8 cellular contexts compared by ENCODE assay signal in the genomic region with DNA sequence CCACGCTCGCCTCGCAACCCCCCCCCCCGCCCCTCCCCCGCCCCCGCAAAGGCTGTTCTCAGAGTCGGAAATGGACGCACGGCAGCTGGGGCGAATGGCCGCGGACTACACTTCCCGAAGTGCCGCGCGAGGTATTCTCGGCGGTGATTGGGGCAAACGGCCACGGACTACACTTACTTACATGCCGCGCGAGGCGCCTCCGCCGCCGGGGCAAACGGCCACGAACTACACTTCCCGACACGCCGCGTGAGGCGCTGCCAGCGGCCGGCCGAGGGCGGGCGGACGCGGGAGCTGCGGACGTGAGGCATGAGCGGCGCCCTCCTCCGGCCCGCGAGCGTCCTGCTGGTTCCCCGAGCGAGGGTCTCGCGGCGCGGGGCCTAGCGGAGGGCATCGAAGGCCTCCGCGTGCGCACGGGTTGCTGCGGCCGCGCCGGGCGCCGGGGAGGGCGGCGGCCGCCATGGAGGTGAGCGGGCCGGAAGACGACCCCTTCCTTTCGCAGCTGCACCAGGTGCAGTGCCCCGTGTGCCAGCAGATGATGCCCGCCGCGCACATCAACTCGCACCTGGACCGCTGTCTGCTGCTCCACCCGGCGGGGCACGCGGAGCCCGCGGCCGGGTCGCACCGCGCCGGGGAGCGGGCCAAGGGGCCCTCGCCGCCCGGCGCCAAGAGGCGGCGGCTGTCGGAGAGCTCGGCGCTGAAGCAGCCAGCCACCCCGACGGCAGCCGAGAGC. TPM values are rescaled to one million over a fixed set of nuclear protein-coding genes. Genes with fewer than 3 reads are reported as not detected.
A peak's percentile ranks its signal among the peaks of the same experiment; 100 is the strongest.
DNase-seq lines count a peak whose midpoint lies in the region; ATAC-seq, FAIRE-seq and TF ChIP-seq lines count a peak whose summit lies in the region.

Gene WRNIP1 (plus strand): TSS at position 228 of the 730 bp plus-strand sequence. CDS start 230 bp downstream, at position 458.

- peaks cover 9% of the 10 kb centered on the region for H3K4me1 Mint-ChIP-seq in Calu3 (ENCODE audit: low read depth, unreplicated experiment)

- FAIRE-seq in endothelial cell of umbilical vein (lab: Jason Lieb, UNC) = peak; percentile 80

- ATAC-seq in GM21515 (IDR thresholded peaks at IDR 0.05; ENCODE audit: unreplicated experiment) = peak; percentile 86

- H3K27me3 ChIP-seq in OCI-LY1 (ENCODE audit: insufficient read depth, low read length) (no peaks in the 10 kb centered on the region), endothelial cell of umbilical vein (ENCODE audit: control insufficient read depth in 2 of 2, insufficient read depth in 2 of 2, low read length in 2 of 2) (no peaks in the 10 kb centered on the region)

- POLR2A ChIA-PET in endothelial cell of umbilical vein (lab: Charles Lee) = interaction anchor here (0.6 to 1.5 kb wide), 4 partner anchors 18 to 980 kb away, joined by 3 to 8 read pairs (median 4); no protein-coding TSS in a partner anchor

- TF ChIP-seq POLR2A in endothelial cell of umbilical vein (IDR thresholded peaks at IDR 0.05; ENCODE audit: low read depth, low read length) = no peak

- no peaks in the 10 kb centered on the region for H3K27me3 Mint-ChIP-seq in Calu3 (ENCODE audit: unreplicated experiment)

- DNase-seq in Calu3 (peak; percentile 94), HuH-7 (ENCODE audit: low spot score) (peak; percentile 80), endothelial cell of umbilical vein (ENCODE audit: low read depth, low spot score) (peak; percentile 99), middle frontal gyrus (ENCODE audit: extremely low spot score, low spot score) (peak; percentile 99)
- peak; percentile 96 for DNase-seq in activated CD8-positive, alpha-beta memory T cell treated with anti-CD3 and anti-CD28 coated beads, Interleukin-2, amount 50 U/mL, for 48 hours
- DNase-seq in stimulated activated CD8-positive, alpha-beta memory T cell treated with anti-CD3 and anti-CD28 coated beads, Interleukin-2, amount 100 ng/mL, for 48 hours (ENCODE audit: low read depth in 2 of 2) = peak; percentile 93 to 94

- dilution Hi-C loops in endothelial cell of umbilical vein (cut with MboI; ENCODE audit: extremely low pct_ligation_motif_present, low sequenced_read_pairs) = no loop called here

- CTCF ChIA-PET in Calu3 (lab: Charles Lee) (interaction anchor here (0.6 kb wide), 2 partner anchors 75 to 1337 kb away, joined by 3 read pairs; no protein-coding TSS in a partner anchor), endothelial cell of umbilical vein (lab: Charles Lee) (interaction anchor here (0.9 to 6.7 kb wide), 10 partner anchors 8 to 1169 kb away, joined by 3 to 54 read pairs (median 6); partner anchors contain the start of genes MYLK4, SERPINB1 and SERPINB6)

- peaks cover 54% of the 10 kb centered on the region for H3K36me3 Mint-ChIP-seq in Calu3 (ENCODE audit: insufficient read depth, unreplicated experiment)

- peak within 1 kb of the TSS; percentile 1; the same call in 1 of the 2 replicates for H2AFZ ChIP-seq in OCI-LY1 (ENCODE audit: low read length)
- peak within 1 kb of the TSS; percentile 83 for H2AFZ ChIP-seq in endothelial cell of umbilical vein (ENCODE audit: low read depth, low read length)

- no peaks in the 10 kb centered on the region for H3K9me3 Mint-ChIP-seq in Calu3 (ENCODE audit: low read depth, unreplicated experiment)

- H3K4me2 ChIP-seq in OCI-LY1 (ENCODE audit: low read length) (peak within 1 kb of the TSS; percentile 89), endothelial cell of umbilical vein (ENCODE audit: insufficient read depth, low read length) (peak within 1 kb of the TSS; percentile 99)

- H3K4me3 Mint-ChIP-seq in Calu3 (ENCODE audit: low read depth, unreplicated experiment) = peak within 1 kb of the TSS; percentile 74

- H3K9me2 ChIP-seq in OCI-LY1 (ENCODE audit: low read depth, low read length) = no peaks in the 10 kb centered on the region

- H3K27ac Mint-ChIP-seq in Calu3 (ENCODE audit: unreplicated experiment) = peak within 1 kb of the TSS; percentile 74

- BruUV-seq in Calu3 (replicated peaks; lab: Mats Ljungman, UMichigan) (no TSS peak), endothelial cell of umbilical vein (replicated peaks; lab: Mats Ljungman, UMichigan) (no TSS peak)

- peak within 1 kb of the TSS; percentile 65 for H3K27ac ChIP-seq in OCI-LY1 (ENCODE audit: low read depth, low read length, poor library complexity, severe bottlenecking)
- peak within 1 kb of the TSS; percentile 79 for H3K27ac ChIP-seq in endothelial cell of umbilical vein (ENCODE audit: insufficient read depth, low read depth, low read length)

- H3K36me3 ChIP-seq in OCI-LY1 (ENCODE audit: insufficient read depth, low read length) = peaks cover 11% of the 10 kb centered on the region; the same call in 1 of the 2 replicates
- no peaks in the 10 kb centered on the region for H3K36me3 ChIP-seq in endothelial cell of umbilical vein (ENCODE audit: control insufficient read depth in 2 of 2, extremely low read depth in 1 of 2, insufficient read depth in 2 of 2, low read length in 2 of 2)

- H3F3A ChIP-seq in OCI-LY1 (ENCODE audit: insufficient read depth, low read length) = no peaks in the 10 kb centered on the region

- peak within 1 kb of the TSS; percentile 83 for H3K4me3 ChIP-seq in OCI-LY1 (ENCODE audit: low read depth, low read length, poor library complexity, severe bottlenecking)
- peak within 1 kb of the TSS; percentile 72 to 98 (median 97) for H3K4me3 ChIP-seq in endothelial cell of umbilical vein (replicated peaks in 1 of 3; ENCODE audit: insufficient read depth in 1 of 3, low read depth in 1 of 3, low read length in 3 of 3)

- H3K9me1 ChIP-seq in endothelial cell of umbilical vein (replicated peaks; ENCODE audit: control insufficient read depth, extremely low read depth, insufficient read depth, low read length) = no peaks in the 10 kb centered on the region

- no peaks in the 10 kb centered on the region for H4K20me1 ChIP-seq in OCI-LY1 (ENCODE audit: insufficient read depth, low read length)
- H4K20me1 ChIP-seq in endothelial cell of umbilical vein (replicated peaks; ENCODE audit: control insufficient read depth, extremely low read depth, insufficient read depth, low read length) = peaks cover 3% of the 10 kb centered on the region

- TF ChIP-seq CTCF in Calu3 (IDR thresholded peaks at IDR 0.05; ENCODE audit: unreplicated experiment) (peak; percentile 63), OCI-LY1 (IDR thresholded peaks at IDR 0.05; ENCODE audit: low read length) (peak; percentile 49), endothelial cell of umbilical vein (IDR thresholded peaks at IDR 0.05; ENCODE audit: extremely low read depth in 1 of 2, insufficient read depth in 1 of 2, low read depth in 1 of 2, low read length in 2 of 2) (peak; percentile 65 to 66)

- peak within 1 kb of the TSS; percentile 76 for H3K9ac ChIP-seq in OCI-LY1 (ENCODE audit: low read length)
- H3K9ac ChIP-seq in endothelial cell of umbilical vein (replicated peaks; ENCODE audit: extremely low read depth, insufficient read depth, low read length) = peak within 1 kb of the TSS; percentile 94

- H3K4me1 ChIP-seq in OCI-LY1 (ENCODE audit: insufficient read depth, low read length, severe bottlenecking) (peaks cover 39% of the 10 kb centered on the region), endothelial cell of umbilical vein (ENCODE audit: control insufficient read depth, extremely low read depth, insufficient read depth, low read length) (peaks cover 40% of the 10 kb centered on the region)

- intact Hi-C loops in Calu3 (cut with micrococcal nuclease; ENCODE audit: unreplicated experiment) = no loop called here
- intact Hi-C loops in endothelial cell of umbilical vein (cut with micrococcal nuclease) = loop anchor here (1.0 to 5.0 kb wide), 6 partner anchors 27 to 1153 kb away; partner anchors contain the start of gene RIPK1

- H3K9me3 ChIP-seq in OCI-LY1 (ENCODE audit: low read length) (no peaks in the 10 kb centered on the region), endothelial cell of umbilical vein (replicated peaks; ENCODE audit: control insufficient read depth, insufficient read depth, low read length) (no peaks in the 10 kb centered on the region)

- H3K79me2 ChIP-seq in OCI-LY1 (ENCODE audit: insufficient read depth, low read length) = peaks cover 41% of the 10 kb centered on the region
- peaks cover 45% of the 10 kb centered on the region for H3K79me2 ChIP-seq in endothelial cell of umbilical vein (ENCODE audit: control insufficient read depth, insufficient read depth, low read length)

TF ChIP-seq in endothelial cell of umbilical vein, 7 proteins besides CTCF, POLR2A, EP300 and RAD21:
- no peak for TF ChIP-seq JUN (IDR thresholded peaks at IDR 0.05; ENCODE audit: borderline replicate concordance, insufficient read depth, insufficient read length, low read depth)
- peak; percentile 36 for TF ChIP-seq MAX (IDR thresholded peaks at IDR 0.05; ENCODE audit: insufficient read depth, insufficient read length)
- no peak for TF ChIP-seq MYC (IDR thresholded peaks at IDR 0.05; ENCODE audit: low read depth, low read length)
- TF ChIP-seq POLR2AphosphoS5 (IDR thresholded peaks at IDR 0.05; ENCODE audit: insufficient read depth, low read depth, low read length) = peak; percentile 12
- no peak for TF ChIP-seq EZH2 (IDR thresholded peaks at IDR 0.05; ENCODE audit: borderline replicate concordance, low read depth, low read length, severe bottlenecking)
- no peak for TF ChIP-seq FOS (IDR thresholded peaks at IDR 0.05; ENCODE audit: borderline replicate concordance, insufficient read depth, low read length)

RNA-seq across cellular contexts. Expression of gene WRNIP1, which starts in this region (rescaled TPM):
- 36.9 and 41.4 TPM in 2 replicates for total RNA-seq in Calu3 (2022)
- total RNA-seq in endothelial cell of umbilical vein = 47.7 and 50.1 TPM in 2 replicates
- 54.5 and 68.9 TPM in 2 replicates for polyA plus RNA-seq in endothelial cell of umbilical vein
- polyA plus RNA-seq in endothelial cell of umbilical vein (2011; cell fraction: cytosol; rRNA removed) = 56.2 and 64.2 TPM in 2 replicates
- polyA plus RNA-seq in endothelial cell of umbilical vein (2011; cell fraction: nucleus; rRNA removed) = 59.4 and 59.7 TPM in 2 replicates
- polyA plus RNA-seq in endothelial cell of umbilical vein (2012) = 44.9 and 45.1 TPM in 2 replicates
- polyA minus RNA-seq in endothelial cell of umbilical vein = 55.8 and 60.5 TPM in 2 replicates
- 27.8 TPM for polyA minus RNA-seq in endothelial cell of umbilical vein (2011; cell fraction: cytosol; rRNA and poly(A)+ RNA removed)
- polyA minus RNA-seq in endothelial cell of umbilical vein (2011; cell fraction: nucleus; rRNA and poly(A)+ RNA removed) = 26.4 and 31.4 TPM in 2 replicates

Comparison
In these comparisons a context has a peak if more than half of its experiments do, and no peak if none do; other contexts are left out.
1. Peak in every context shown above with its lines: DNase-seq, ATAC-seq, H3K4me3 ChIP-seq and H3K27ac ChIP-seq.